ENCODE assay signal across 7 cellular contexts in the genomic region with DNA sequence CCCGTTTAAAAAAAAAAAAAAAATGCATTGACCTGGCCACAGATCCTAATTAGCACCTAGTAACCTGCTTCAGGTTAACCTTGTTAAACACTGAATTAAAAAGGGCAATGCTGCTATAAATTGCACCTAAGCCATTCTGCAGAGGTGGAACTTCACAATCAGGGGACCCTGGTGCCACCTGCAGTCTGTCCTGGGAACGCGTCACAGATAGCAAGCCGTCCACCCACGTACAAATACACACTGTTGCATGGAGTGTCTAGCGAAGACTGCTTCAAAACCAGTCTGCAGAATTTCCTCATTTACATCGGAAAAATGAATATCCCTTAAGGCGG.
DNase-seq lines count a peak whose midpoint lies in the region; ATAC-seq, FAIRE-seq and TF ChIP-seq lines count a peak whose summit lies in the region.

No MANE protein-coding gene starts in this region.

- no peak overlapping the region for H2BK120ac ChIP-seq in H1 (replicated peaks; ENCODE audit: low read depth, low read length)

- peak; percentile 72 for ATAC-seq in GM21423 (IDR thresholded peaks at IDR 0.05; ENCODE audit: unreplicated experiment)

- no peak overlapping the region for H4K5ac ChIP-seq in H1 (ENCODE audit: insufficient read length, low read depth, low read length)

- FAIRE-seq in H1 (lab: Jason Lieb, UNC) = no peak

- no peak for TF ChIP-seq POLR2A in H1 (IDR thresholded peaks at IDR 0.05; ENCODE audit: control extremely low read depth in 1 of 2, low read depth in 2 of 2, low read length in 2 of 2)

- H2AK5ac ChIP-seq in H1 (ENCODE audit: low read depth, low read length) = no peak overlapping the region

- H3K9ac ChIP-seq in H1 (replicated peaks in 1 of 4; ENCODE audit: extremely low read depth in 1 of 4, low read depth in 3 of 4, low read length in 3 of 4) = no peak overlapping the region
- H3K9ac ChIP-seq in mucosa of rectum (ENCODE audit: low read depth in 1 of 2, low read length in 2 of 2) = peak overlapping the region; percentile 36 to 54

- H3K4ac ChIP-seq in H1 (replicated peaks; ENCODE audit: insufficient read length, low read depth, low read length) = no peak overlapping the region

- H3K14ac ChIP-seq in H1 (ENCODE audit: insufficient read length) = no peak overlapping the region

- no peaks in the 10 kb centered on the region for H3K79me1 ChIP-seq in H1 (ENCODE audit: low read depth, low read length)

- no peak overlapping the region for H4K91ac ChIP-seq in H1 (replicated peaks; ENCODE audit: insufficient read length, low read length)

- no peak overlapping the region; the same call in 1 of the 2 replicates for H2BK5ac ChIP-seq in H1 (ENCODE audit: low read depth, low read length)

- peak; percentile 77 for DNase-seq in GM10266 (ENCODE audit: extremely low spot score)
- peak; percentile 42 for DNase-seq in HK-2 (ENCODE audit: unreplicated experiment)
- DNase-seq in SK-N-DZ (ENCODE audit: low spot score) = peak; percentile 34
- no peak for DNase-seq in H1 (ENCODE audit: low read depth in 1 of 2, low spot score in 2 of 2)

- no peak overlapping the region for H3K27ac ChIP-seq in H1 (ENCODE audit: low read depth, low read length)
- no peak overlapping the region for H3K27ac ChIP-seq in mucosa of rectum (ENCODE audit: low read depth in 2 of 2, low read length in 2 of 2)
- H3K27ac ChIP-seq in urinary bladder (ENCODE audit: low read depth) = no peak overlapping the region

- H3K4me2 ChIP-seq in H1 (ENCODE audit: insufficient read depth in 1 of 2, low read depth in 2 of 2, low read length in 2 of 2) = peak overlapping the region; percentile 69 to 95

- peak overlapping the region; percentile 48 to 78 (median 64) for H3K4me3 ChIP-seq in H1 (ENCODE audit: extremely low read depth in 1 of 4, insufficient read depth in 2 of 4, low read depth in 3 of 4, low read length in 4 of 4)
- peak overlapping the region; percentile 55 to 71 for H3K4me3 ChIP-seq in mucosa of rectum (ENCODE audit: low read length in 2 of 2)
- peak overlapping the region; percentile 41 for H3K4me3 ChIP-seq in urinary bladder (ENCODE audit: low read depth, low read length)

- H3K79me2 ChIP-seq in H1 (ENCODE audit: control insufficient read depth in 1 of 2, insufficient read depth in 2 of 2, low read length in 2 of 2) = no peaks in the 10 kb centered on the region

- peak overlapping the region; percentile 36; the same call in 1 of the 2 replicates for H2AFZ ChIP-seq in H1 (ENCODE audit: low read length)

- no peak overlapping the region for H4K8ac ChIP-seq in H1 (ENCODE audit: extremely low read depth, insufficient read depth, low read length)

- peaks cover 12% of the 10 kb centered on the region for H3K23me2 ChIP-seq in H1 (ENCODE audit: low read depth, low read length)

- H3K36me3 ChIP-seq in H1 (ENCODE audit: control insufficient read depth in 2 of 4, insufficient read depth in 4 of 4, low read length in 3 of 4) (no peaks in the 10 kb centered on the region), mucosa of rectum (ENCODE audit: control insufficient read depth in 2 of 2, insufficient read depth in 2 of 2, low read length in 2 of 2) (no peaks in the 10 kb centered on the region), urinary bladder (ENCODE audit: insufficient read depth) (no peaks in the 10 kb centered on the region)

- 0 out of 2 replicates have a peak overlapping the region, but pooled peaks have one; percentile 61 for H2BK12ac ChIP-seq in H1 (ENCODE audit: low read depth, low read length)

- peak overlapping the region; percentile 31; the same call in 1 of the 2 replicates for H2BK15ac ChIP-seq in H1 (ENCODE audit: low read length)

- H3K4me1 ChIP-seq in H1 (replicated peaks in 1 of 4; ENCODE audit: control insufficient read depth in 3 of 4, insufficient read depth in 4 of 4, low read length in 3 of 4) (peaks cover 14 to 28% (median 25%) of the 10 kb centered on the region in 4 experiments), mucosa of rectum (ENCODE audit: control insufficient read depth in 2 of 2, insufficient read depth in 2 of 2, low read length in 2 of 2) (no peaks in the 10 kb centered on the region), urinary bladder (ENCODE audit: insufficient read depth) (no peaks in the 10 kb centered on the region)

- no peak overlapping the region for H3K23ac ChIP-seq in H1 (ENCODE audit: insufficient read length)

- TF ChIP-seq RAD21 in H1 (IDR thresholded peaks at IDR 0.05 in 1 of 2, conservative IDR thresholded peaks at IDR 0.05 in 1 of 2; ENCODE audit: low read depth in 2 of 2, low read length in 2 of 2) = peak; percentile 25 to 44; a peak in 3 of 4 replicates

- POLR2A ChIA-PET in H1 (lab: Charles Lee; ENCODE audit: partially characterized antibody) = interaction anchor here (1.3 to 1.5 kb wide), 2 partner anchors 13 to 169 kb away, joined by 3 read pairs; a partner anchor contains a TSS

- H4K20me1 ChIP-seq in H1 (replicated peaks in 1 of 2; ENCODE audit: control insufficient read depth in 1 of 2, insufficient read depth in 2 of 2, low read length in 2 of 2) = no peaks in the 10 kb centered on the region

- TF ChIP-seq CTCF in GM10266 (IDR thresholded peaks at IDR 0.05; ENCODE audit: control insufficient read depth, insufficient read depth, low read depth, missing control alignments) = peak; percentile 59
- TF ChIP-seq CTCF in H1 (IDR thresholded peaks at IDR 0.05; ENCODE audit: control extremely low read depth in 1 of 3, insufficient read depth in 1 of 3, low read depth in 1 of 3, low read length in 3 of 3) = peak in 2 of 3 experiments; percentile 34 to 40; a peak in 2 of 4 replicates

- H3K56ac ChIP-seq in H1 (replicated peaks; ENCODE audit: insufficient read length, low read depth, low read length) = no peak overlapping the region

- peaks cover 0 to 13% (median 7%) of the 10 kb centered on the region in 4 experiments; a peak in 5 of 7 replicates for H3K27me3 ChIP-seq in H1 (replicated peaks in 1 of 4; ENCODE audit: control insufficient read depth in 3 of 4, extremely low read depth in 1 of 4, insufficient read depth in 3 of 4, low read length in 3 of 4)
- peaks cover 0 to 4% of the 10 kb centered on the region in 2 donors for H3K27me3 ChIP-seq in mucosa of rectum (ENCODE audit: control insufficient read depth in 2 of 2, insufficient read depth in 2 of 2, low read length in 2 of 2)

- TF ChIP-seq EP300 in H1 (IDR thresholded peaks at IDR 0.05; ENCODE audit: borderline replicate concordance in 1 of 2, low read depth in 2 of 2, low read length in 2 of 2) = no peak

- 6% methylated on average over 8 of the region's 8 CpGs; no CpG with 5 or more reads in 1 of the 2 experiments for WGBS in H1 (ENCODE audit: extremely low coverage in 1 of 2, insufficient coverage in 1 of 2, insufficient read length in 1 of 2, insufficient replicate concordance in 2 of 2, low coverage in 1 of 2, low lambda C conversion rate in 2 of 2, missing lambda C conversion rate in 1 of 2), 2 experiments
- WGBS in urinary bladder = 2% methylated on average over 8 of the region's 8 CpGs

- H2BK20ac ChIP-seq in H1 (ENCODE audit: low read length) = no peak overlapping the region

- H3K9me3 ChIP-seq in H1 (ENCODE audit: insufficient read depth in 2 of 2, low read depth in 1 of 2, low read length in 1 of 2) (no peaks in the 10 kb centered on the region), mucosa of rectum (ENCODE audit: control insufficient read depth in 2 of 2, low read length in 2 of 2) (no peaks in the 10 kb centered on the region)

- CTCF ChIA-PET in H1 (lab: Charles Lee; ENCODE audit: partially characterized antibody) = interaction anchor here (1.4 to 3.5 kb wide), 7 partner anchors 11 to 31 kb away, joined by 3 to 17 read pairs (median 7); no protein-coding TSS in a partner anchor

- 0 out of 2 replicates have a peak overlapping the region, but pooled peaks have one; percentile 68 for H3K18ac ChIP-seq in H1 (ENCODE audit: extremely low read depth, low read length)

TF ChIP-seq in H1, 55 proteins besides CTCF, POLR2A, EP300 and RAD21:
- TF ChIP-seq HDAC6 (IDR thresholded peaks at IDR 0.05; ENCODE audit: low read depth, low read length) (no peak), KDM5A (IDR thresholded peaks at IDR 0.05; ENCODE audit: low read length) (no peak), SIN3A (conservative IDR thresholded peaks at IDR 0.05 in 1 of 2, IDR thresholded peaks at IDR 0.05 in 1 of 2; ENCODE audit: low read depth in 1 of 2, low read length in 2 of 2) (no peak; a peak in 1 of 4 replicates), CBX8 (IDR thresholded peaks at IDR 0.05; ENCODE audit: borderline replicate concordance, low read depth, low read length) (no peak), CBX5 (IDR thresholded peaks at IDR 0.05; ENCODE audit: low read depth, low read length) (no peak), JUND (IDR thresholded peaks at IDR 0.05; ENCODE audit: low read length) (no peak), EZH2 (IDR thresholded peaks at IDR 0.05; ENCODE audit: low read depth, low read length, severe bottlenecking) (no peak), ASH2L (IDR thresholded peaks at IDR 0.05; ENCODE audit: low read length) (no peak), KDM4A (IDR thresholded peaks at IDR 0.05; ENCODE audit: low read depth, low read length, severe bottlenecking) (no peak), TCF12 (IDR thresholded peaks at IDR 0.05; ENCODE audit: low read depth, low read length) (no peak), GABPA (IDR thresholded peaks at IDR 0.05; ENCODE audit: borderline replicate concordance, insufficient read depth, low read length) (no peak), JUN (IDR thresholded peaks at IDR 0.05; ENCODE audit: low read depth, low read length) (no peak), SIX5 (IDR thresholded peaks at IDR 0.05; ENCODE audit: low read depth, low read length) (no peak), RXRA (IDR thresholded peaks at IDR 0.05; ENCODE audit: insufficient read depth, low read depth, low read length) (no peak), CREB1 (IDR thresholded peaks at IDR 0.05) (no peak), POLR2AphosphoS5 (IDR thresholded peaks at IDR 0.05; ENCODE audit: low read depth, low read length) (no peak), KDM1A (IDR thresholded peaks at IDR 0.05; ENCODE audit: borderline replicate concordance, low read length) (no peak)
- TF ChIP-seq, protein P1, sequence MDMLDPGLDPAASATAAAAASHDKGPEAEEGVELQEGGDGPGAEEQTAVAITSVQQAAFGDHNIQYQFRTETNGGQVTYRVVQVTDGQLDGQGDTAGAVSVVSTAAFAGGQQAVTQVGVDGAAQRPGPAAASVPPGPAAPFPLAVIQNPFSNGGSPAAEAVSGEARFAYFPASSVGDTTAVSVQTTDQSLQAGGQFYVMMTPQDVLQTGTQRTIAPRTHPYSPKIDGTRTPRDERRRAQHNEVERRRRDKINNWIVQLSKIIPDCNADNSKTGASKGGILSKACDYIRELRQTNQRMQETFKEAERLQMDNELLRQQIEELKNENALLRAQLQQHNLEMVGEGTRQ (IDR thresholded peaks at IDR 0.05; ENCODE audit: low read length) = no peak

Comparison
In these comparisons a context has a peak if more than half of its experiments do, and no peak if none do; other contexts are left out.
1. DNase-seq: peak in GM10266 (single experiment), HK-2 (single experiment) and SK-N-DZ (single experiment); none in H1 (0 of 2).
2. H3K9ac ChIP-seq: peak in mucosa of rectum (2 of 2); none in H1 (0 of 4).
3. Peak in every context shown above with its lines, with median percentiles within 50 percentile points of each other: H3K4me3 ChIP-seq.